In genomic region chr5:161602739-161603138, GRCh38 we compare ENCODE assay signal across 26 cellular contexts. TPM values are rescaled to one million over a fixed set of nuclear protein-coding genes. Genes with fewer than 3 reads are reported as not detected.
"Had no signal": no experiment of that assay in that cellular context is flagged by ENCODE, and none has a peak within 500 bp of the region (broad histone marks: within the 10 kb centered on the region; RNA-seq: fewer than 3 reads in every experiment).

No MANE protein-coding gene starts in this region.

- FAIRE-seq: endothelial cell of umbilical vein, frontal cortex, keratinocyte had no signal

- H3K36me3 Mint-ChIP-seq: immature natural killer cell; mesothelial cell of epicardium; naive B cell; naive thymus-derived CD8-positive, alpha-beta T cell had no signal

- H3K79me2 ChIP-seq: hepatocyte had no signal

- H3K27ac Mint-ChIP-seq: dendritic cell treated with granulocyte-macrophage colony-stimulating factor and Interleukin-4, amounts not matched to agents 40 ng/mL and 50 ng/mL, for 4 days; immature natural killer cell; mesothelial cell of epicardium; naive B cell; naive thymus-derived CD8-positive, alpha-beta T cell had no signal

- DNase-seq: effector CD8-positive, alpha-beta T cell; foreskin keratinocyte; heart left ventricle; hypothalamus; immature natural killer cell; left cardiac atrium; left lung; left ventricle myocardium superior; lower lobe of right lung; mesenchymal stem cell; mucosa of descending colon; naive B cell; naive thymus-derived CD8-positive, alpha-beta T cell had no signal

- H3K4me2 ChIP-seq: hepatocyte had no signal

- H3K36me3 ChIP-seq: esophagus muscularis mucosa, gastroesophageal sphincter, heart left ventricle, left lung, lower lobe of right lung had no signal

- H3K4me3 Mint-ChIP-seq: dendritic cell treated with granulocyte-macrophage colony-stimulating factor and Interleukin-4, amounts not matched to agents 40 ng/mL and 50 ng/mL, for 4 days; immature natural killer cell; mesothelial cell of epicardium; naive B cell; naive thymus-derived CD8-positive, alpha-beta T cell had no signal

- H3K27ac ChIP-seq: coronary artery, esophagus muscularis mucosa, foreskin keratinocyte, gastroesophageal sphincter, heart left ventricle, hepatocyte, left lung, lower lobe of right lung had no signal

- H3K9me3 ChIP-seq: esophagus muscularis mucosa, gastroesophageal sphincter, lower lobe of right lung, mucosa of descending colon had no signal

- ATAC-seq: foreskin keratinocyte; gastroesophageal sphincter; heart left ventricle; left cardiac atrium; left lung; left ventricle myocardium superior; lower lobe of right lung; mucosa of descending colon; naive thymus-derived CD8-positive, alpha-beta T cell had no signal

- H3K4me3 ChIP-seq: coronary artery, esophagus muscularis mucosa, gastroesophageal sphincter, heart left ventricle, hepatocyte, left lung, lower lobe of right lung, mucosa of descending colon had no signal

- H3K4me1 Mint-ChIP-seq: immature natural killer cell; mesothelial cell of epicardium; naive B cell; naive thymus-derived CD8-positive, alpha-beta T cell had no signal

- H3K27me3 ChIP-seq: esophagus muscularis mucosa, foreskin keratinocyte, gastroesophageal sphincter, heart left ventricle, hepatocyte, left lung had no signal

- H3K9me3 Mint-ChIP-seq: dendritic cell treated with granulocyte-macrophage colony-stimulating factor and Interleukin-4, amounts not matched to agents 40 ng/mL and 50 ng/mL, for 4 days; mesothelial cell of epicardium had no signal

- H3K4me1 ChIP-seq: esophagus muscularis mucosa, foreskin keratinocyte, gastroesophageal sphincter, heart left ventricle, left lung, lower lobe of right lung had no signal

- H3K27me3 Mint-ChIP-seq: dendritic cell treated with granulocyte-macrophage colony-stimulating factor and Interleukin-4, amounts not matched to agents 40 ng/mL and 50 ng/mL, for 4 days; naive B cell; naive thymus-derived CD8-positive, alpha-beta T cell had no signal

- H2AFZ ChIP-seq: hepatocyte had no signal

RNA-seq across cellular contexts. Expression of gene GABRB2, which starts 56.2 kb away (rescaled TPM):
- total RNA-seq: dermis microvascular lymphatic vessel endothelial cell; endothelial cell of umbilical vein; epithelial cell of proximal tubule; foreskin keratinocyte; kidney epithelial cell; lung microvascular endothelial cell; naive thymus-derived CD8-positive, alpha-beta T cell had no signal
- polyA plus RNA-seq: endothelial cell of umbilical vein; foreskin keratinocyte; immature natural killer cell; keratinocyte; naive thymus-derived CD8-positive, alpha-beta T cell had no signal
